ENCODE assay signal across 13 cellular contexts in the genomic region with DNA sequence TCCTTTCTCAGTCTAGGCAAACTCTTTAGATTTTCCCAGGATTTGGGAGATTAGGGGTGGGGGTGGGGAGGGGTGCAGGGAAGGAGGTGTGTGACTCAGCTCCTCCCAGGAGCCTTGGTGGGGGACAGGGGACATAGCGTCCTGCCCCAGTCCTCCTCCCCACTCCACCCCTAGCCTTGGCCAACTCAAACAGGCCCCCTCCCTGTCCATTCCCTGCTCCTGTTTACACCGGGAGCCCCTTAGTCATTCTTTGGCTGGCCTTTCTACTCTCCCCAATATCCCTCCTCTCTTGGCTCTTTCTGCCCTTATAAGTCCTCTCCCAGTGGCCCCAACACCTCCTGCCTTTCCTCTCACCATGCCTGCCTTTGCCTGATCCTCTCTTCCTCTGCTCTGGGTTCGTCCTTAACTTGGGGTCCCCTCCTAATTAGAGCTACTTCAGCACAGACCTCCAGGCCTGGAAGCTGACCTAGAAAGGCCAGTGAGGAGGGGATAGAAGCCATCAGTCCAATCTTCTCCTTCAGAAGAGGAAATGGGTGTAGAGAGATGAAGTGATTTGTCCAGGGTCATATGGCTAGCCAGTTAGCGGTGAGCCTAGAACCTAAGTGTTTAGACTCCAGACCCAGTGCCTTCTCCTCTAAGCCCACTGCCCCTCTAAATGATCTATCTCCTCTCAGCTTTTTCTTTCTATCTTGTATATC. TPM values are rescaled to one million over a fixed set of nuclear protein-coding genes. Genes with fewer than 3 reads are reported as not detected.
DNase-seq lines count a peak whose midpoint lies in the region; ATAC-seq, FAIRE-seq and TF ChIP-seq lines count a peak whose summit lies in the region.
"Had no signal": no experiment of that assay in that cellular context is flagged by ENCODE, and none has a peak within 500 bp of the region (broad histone marks: within the 10 kb centered on the region; RNA-seq: fewer than 3 reads in every experiment).

No MANE protein-coding gene starts in this region.

- H3K4me3 ChIP-seq in H1 (ENCODE audit: extremely low read depth in 1 of 4, insufficient read depth in 2 of 4, low read depth in 3 of 4, low read length in 4 of 4), result no peak overlapping the region
- H3K4me3 ChIP-seq in naive thymus-derived CD4-positive, alpha-beta T cell (ENCODE audit: low read length), result no peak overlapping the region
- H3K4me3 ChIP-seq in urinary bladder (ENCODE audit: low read depth, low read length), result no peak overlapping the region
- H3K4me3 ChIP-seq: testis had no signal

- H3K9ac ChIP-seq in H1 (replicated peaks in 1 of 4; ENCODE audit: extremely low read depth in 1 of 4, low read depth in 3 of 4, low read length in 3 of 4) (no peak overlapping the region; a peak in 1 of 7 replicates), H9 (ENCODE audit: extremely low read depth, insufficient read length, low read length) (no peak overlapping the region)

- peak overlapping the region; percentile 77; the same call in 1 of the 2 replicates for H2BK5ac ChIP-seq in H1 (ENCODE audit: low read depth, low read length)
- H2BK5ac ChIP-seq in H9 (ENCODE audit: insufficient read length, low read length), result no peak overlapping the region

- no peak for TF ChIP-seq EP300 in H1 (IDR thresholded peaks at IDR 0.05; ENCODE audit: borderline replicate concordance in 1 of 2, low read depth in 2 of 2, low read length in 2 of 2)

- no peak overlapping the region for H2BK120ac ChIP-seq in H1 (replicated peaks; ENCODE audit: low read depth, low read length)
- H2BK120ac ChIP-seq in H9 (ENCODE audit: low read depth, low read length, poor library complexity, severe bottlenecking), result no peak overlapping the region

- H2AFZ ChIP-seq in H1 (ENCODE audit: low read length) (no peak overlapping the region), H9 (ENCODE audit: low read length) (no peak overlapping the region)

- H3K4me2 ChIP-seq in H1 (ENCODE audit: insufficient read depth in 1 of 2, low read depth in 2 of 2, low read length in 2 of 2), result peak overlapping the region in 1 of 2 experiments; percentile 77; a peak in 1 of 4 replicates
- no peak overlapping the region for H3K4me2 ChIP-seq in H9 (ENCODE audit: insufficient read depth, insufficient read length, low read length)

- H3T11ph ChIP-seq in H9 (ENCODE audit: low read length), result no peak overlapping the region

- H3K9me3 Mint-ChIP-seq in activated naive CD4-positive, alpha-beta T cell treated with anti-CD3 and anti-CD28 coated beads, Interleukin-2, amount 50 U/mL, for 24 hours, result no peaks in the 10 kb centered on the region
- no peaks in the 10 kb centered on the region for H3K9me3 Mint-ChIP-seq in activated naive CD4-positive, alpha-beta T cell treated with anti-CD3 and anti-CD28 coated beads for 36 hours
- no peaks in the 10 kb centered on the region for H3K9me3 Mint-ChIP-seq in naive thymus-derived CD4-positive, alpha-beta T cell
- no peaks in the 10 kb centered on the region for H3K9me3 Mint-ChIP-seq in H9

- H4K20me1 ChIP-seq in H1 (replicated peaks in 1 of 2; ENCODE audit: control insufficient read depth in 1 of 2, insufficient read depth in 2 of 2, low read length in 2 of 2), result no peaks in the 10 kb centered on the region
- no peaks in the 10 kb centered on the region for H4K20me1 ChIP-seq in H9 (ENCODE audit: control insufficient read depth, insufficient read depth, insufficient read length)

- no peak for DNase-seq in activated naive CD4-positive, alpha-beta T cell treated with anti-CD3 and anti-CD28 coated beads for 36 hours
- DNase-seq in H1 (ENCODE audit: low read depth in 1 of 2, low spot score in 2 of 2) (no peak), H9 (no peak), HUDEP-2 (lab: John Stamatoyannopoulos, UW; ENCODE audit: unreplicated experiment in 76 of 76) (no peak)
- no peak for DNase-seq in naive thymus-derived CD4-positive, alpha-beta T cell
- DNase-seq: BE2C, NCI-H526, testis had no signal

- no peaks in the 10 kb centered on the region for H3K79me2 ChIP-seq in H1 (ENCODE audit: control insufficient read depth in 1 of 2, insufficient read depth in 2 of 2, low read length in 2 of 2)
- no peaks in the 10 kb centered on the region for H3K79me2 ChIP-seq in H9 (ENCODE audit: insufficient read depth, low read length)

- H3K36me3 Mint-ChIP-seq in activated naive CD4-positive, alpha-beta T cell treated with anti-CD3 and anti-CD28 coated beads, Interleukin-2, amount 50 U/mL, for 24 hours, result no peaks in the 10 kb centered on the region
- H3K36me3 Mint-ChIP-seq in activated naive CD4-positive, alpha-beta T cell treated with anti-CD3 and anti-CD28 coated beads for 36 hours (ENCODE audit: low read depth), result no peaks in the 10 kb centered on the region
- peaks cover 0 to 12% (median 0%) of the 10 kb centered on the region in 5 donors for H3K36me3 Mint-ChIP-seq in naive thymus-derived CD4-positive, alpha-beta T cell
- no peaks in the 10 kb centered on the region; a peak in 1 of 7 replicates for H3K36me3 Mint-ChIP-seq in H9 (ENCODE audit: insufficient read depth in 1 of 3, low read depth in 3 of 3)

- POLR2A ChIA-PET in H1 (lab: Charles Lee; ENCODE audit: partially characterized antibody), result interaction anchor here (0.6 to 2.0 kb wide), 7 partner anchors 9 to 128 kb away, joined by 3 to 9 read pairs (median 3); no protein-coding TSS in a partner anchor
- POLR2A ChIA-PET in naive thymus-derived CD4-positive, alpha-beta T cell (lab: Charles Lee), result interaction anchor here (0.7 to 2.0 kb wide), 7 partner anchors 8 to 1042 kb away, joined by 3 to 20 read pairs (median 3); a partner anchor contains a TSS

- H2BK20ac ChIP-seq in H1 (ENCODE audit: low read length) (peak overlapping the region; percentile 66; the same call in 1 of the 2 replicates), H9 (ENCODE audit: low read depth, low read length, poor library complexity, severe bottlenecking) (no peak overlapping the region)

- TF ChIP-seq RAD21 in H1 (IDR thresholded peaks at IDR 0.05 in 1 of 2, conservative IDR thresholded peaks at IDR 0.05 in 1 of 2; ENCODE audit: low read depth in 2 of 2, low read length in 2 of 2), result no peak

- no peak overlapping the region; the same call in 1 of the 2 replicates for H2AK5ac ChIP-seq in H1 (ENCODE audit: low read depth, low read length)
- no peak overlapping the region for H2AK5ac ChIP-seq in H9 (ENCODE audit: insufficient read length, low read length)

- intact Hi-C loops in activated naive CD4-positive, alpha-beta T cell treated with anti-CD3 and anti-CD28 coated beads for 36 hours (cut with micrococcal nuclease), result no loop called here
- intact Hi-C loops in naive thymus-derived CD4-positive, alpha-beta T cell (cut with micrococcal nuclease), result no loop called here

- H3K4me3 Mint-ChIP-seq in activated naive CD4-positive, alpha-beta T cell treated with anti-CD3 and anti-CD28 coated beads, Interleukin-2, amount 50 U/mL, for 24 hours, result peak overlapping the region; percentile 38
- H3K4me3 Mint-ChIP-seq in activated naive CD4-positive, alpha-beta T cell treated with anti-CD3 and anti-CD28 coated beads for 36 hours, result no peak overlapping the region
- peak overlapping the region in 8 of 10 donors; percentile 29 to 98 (median 50) for H3K4me3 Mint-ChIP-seq in naive thymus-derived CD4-positive, alpha-beta T cell
- H3K4me3 Mint-ChIP-seq in H9, result no peak overlapping the region

- H3K4ac ChIP-seq in H1 (replicated peaks; ENCODE audit: insufficient read length, low read depth, low read length) (peak overlapping the region; percentile 23), H9 (ENCODE audit: low read depth, low read length) (no peak overlapping the region)

- H3K23me2 ChIP-seq in H1 (ENCODE audit: low read depth, low read length) (peaks cover 5% of the 10 kb centered on the region), H9 (ENCODE audit: insufficient read length, low read depth, low read length, poor library complexity, severe bottlenecking) (peaks cover 16% of the 10 kb centered on the region)

- H4K91ac ChIP-seq in H1 (replicated peaks; ENCODE audit: insufficient read length, low read length) (peak overlapping the region; percentile 38), H9 (ENCODE audit: insufficient read length, low read depth, low read length) (no peak overlapping the region)

- no peak overlapping the region for H3K14ac ChIP-seq in H1 (ENCODE audit: insufficient read length)
- no peak overlapping the region for H3K14ac ChIP-seq in H9 (ENCODE audit: insufficient read depth, low read length)

- H4K5ac ChIP-seq in H1 (ENCODE audit: insufficient read length, low read depth, low read length) (no peak overlapping the region), H9 (ENCODE audit: insufficient read length, low read depth, low read length) (no peak overlapping the region)

- H4K8ac ChIP-seq in H1 (ENCODE audit: extremely low read depth, insufficient read depth, low read length) (no peak overlapping the region), H9 (replicated peaks; ENCODE audit: insufficient read length, low read depth, low read length) (no peak overlapping the region)

- CTCF ChIA-PET in activated naive CD4-positive, alpha-beta T cell treated with anti-CD3 and anti-CD28 coated beads for 36 hours (lab: Charles Lee), result interaction anchor here (3.1 to 14.5 kb wide), 2 partner anchors 18 to 20 kb away, joined by 12 to 257 read pairs; no protein-coding TSS in a partner anchor
- CTCF ChIA-PET in H1 (lab: Charles Lee; ENCODE audit: partially characterized antibody), result interaction anchor here (0.6 to 12.1 kb wide), 9 partner anchors 8 to 163 kb away, joined by 4 to 271 read pairs (median 5); a partner anchor contains a TSS
- CTCF ChIA-PET in naive thymus-derived CD4-positive, alpha-beta T cell (lab: Charles Lee), result interaction anchor here (0.8 to 12.0 kb wide), 4 partner anchors 9 to 22 kb away, joined by 3 to 111 read pairs (median 6); no protein-coding TSS in a partner anchor

- H3K27ac ChIP-seq in H1 (ENCODE audit: low read depth, low read length), result no peak overlapping the region
- no peak overlapping the region for H3K27ac ChIP-seq in naive thymus-derived CD4-positive, alpha-beta T cell (ENCODE audit: low read depth, low read length)
- H3K27ac ChIP-seq in urinary bladder (ENCODE audit: low read depth), result peak overlapping the region; percentile 80
- no peak overlapping the region for H3K27ac ChIP-seq in H9 (ENCODE audit: insufficient read length, low read depth, low read length)
- H3K27ac ChIP-seq: testis had no signal

- H3K79me1 ChIP-seq in H1 (ENCODE audit: low read depth, low read length), result no peaks in the 10 kb centered on the region
- H3K79me1 ChIP-seq in H9 (ENCODE audit: insufficient read depth, low read depth, low read length, poor library complexity, severe bottlenecking), result no peaks in the 10 kb centered on the region

- H2BK15ac ChIP-seq in H1 (ENCODE audit: low read length) (peak overlapping the region; percentile 97; the same call in 1 of the 2 replicates), H9 (ENCODE audit: low read depth, low read length) (no peak overlapping the region)

- H3K23ac ChIP-seq in H1 (ENCODE audit: insufficient read length) (no peak overlapping the region), H9 (ENCODE audit: insufficient read length, low read depth, low read length) (no peak overlapping the region)

- no peak for TF ChIP-seq POLR2A in H1 (IDR thresholded peaks at IDR 0.05; ENCODE audit: control extremely low read depth in 1 of 2, low read depth in 2 of 2, low read length in 2 of 2)

- FAIRE-seq in H1 (lab: Jason Lieb, UNC), result no peak
- FAIRE-seq: bronchial epithelial cell, HTR-8/SVneo had no signal

- H3K4me1 Mint-ChIP-seq in activated naive CD4-positive, alpha-beta T cell treated with anti-CD3 and anti-CD28 coated beads, Interleukin-2, amount 50 U/mL, for 24 hours, result peaks cover 60% of the 10 kb centered on the region
- peaks cover 35% of the 10 kb centered on the region for H3K4me1 Mint-ChIP-seq in activated naive CD4-positive, alpha-beta T cell treated with anti-CD3 and anti-CD28 coated beads for 36 hours (ENCODE audit: low read depth)
- peaks cover 25 to 55% (median 40%) of the 10 kb centered on the region in 7 donors for H3K4me1 Mint-ChIP-seq in naive thymus-derived CD4-positive, alpha-beta T cell
- peaks cover 42 to 48% of the 10 kb centered on the region in 2 experiments for H3K4me1 Mint-ChIP-seq in H9

- peak overlapping the region; percentile 70 for H2BK12ac ChIP-seq in H1 (ENCODE audit: low read depth, low read length)
- no peak overlapping the region for H2BK12ac ChIP-seq in H9 (ENCODE audit: insufficient read length, low read depth, low read length)

- no peak for ATAC-seq in naive thymus-derived CD4-positive, alpha-beta T cell
- no peak for ATAC-seq in HG03565 (IDR thresholded peaks at IDR 0.05; ENCODE audit: unreplicated experiment)

- H3K4me1 ChIP-seq in H1 (replicated peaks in 1 of 4; ENCODE audit: control insufficient read depth in 3 of 4, insufficient read depth in 4 of 4, low read length in 3 of 4), result peaks cover 6 to 16% (median 9%) of the 10 kb centered on the region in 4 experiments
- H3K4me1 ChIP-seq in naive thymus-derived CD4-positive, alpha-beta T cell (ENCODE audit: control insufficient read depth in 2 of 2, insufficient read depth in 2 of 2, low read length in 2 of 2), result peaks cover 24 to 28% of the 10 kb centered on the region in 2 donors
- peaks cover 4% of the 10 kb centered on the region for H3K4me1 ChIP-seq in urinary bladder (ENCODE audit: insufficient read depth)
- peaks cover 5% of the 10 kb centered on the region; the same call in 1 of the 2 replicates for H3K4me1 ChIP-seq in H9 (ENCODE audit: insufficient read depth, low read length)
- H3K4me1 ChIP-seq: BE2C, testis had no signal

- peak overlapping the region; percentile 48 for H3K27ac Mint-ChIP-seq in activated naive CD4-positive, alpha-beta T cell treated with anti-CD3 and anti-CD28 coated beads, Interleukin-2, amount 50 U/mL, for 24 hours
- H3K27ac Mint-ChIP-seq in activated naive CD4-positive, alpha-beta T cell treated with anti-CD3 and anti-CD28 coated beads for 36 hours, result no peak overlapping the region
- peak overlapping the region; percentile 26 to 100 (median 85) for H3K27ac Mint-ChIP-seq in naive thymus-derived CD4-positive, alpha-beta T cell
- peak overlapping the region in 1 of 3 experiments; percentile 42; a peak in 1 of 7 replicates for H3K27ac Mint-ChIP-seq in H9

- no peaks in the 10 kb centered on the region for H3K9me3 ChIP-seq in H1 (ENCODE audit: insufficient read depth in 2 of 2, low read depth in 1 of 2, low read length in 1 of 2)
- H3K9me3 ChIP-seq in naive thymus-derived CD4-positive, alpha-beta T cell (ENCODE audit: control insufficient read depth in 2 of 3, low read length in 3 of 3), result no peaks in the 10 kb centered on the region
- H3K9me3 ChIP-seq in H9 (ENCODE audit: control insufficient read depth, low read depth, low read length), result no peaks in the 10 kb centered on the region
- H3K9me3 ChIP-seq: BE2C, testis had no signal

- H3K56ac ChIP-seq in H1 (replicated peaks; ENCODE audit: insufficient read length, low read depth, low read length), result no peak overlapping the region
- no peak overlapping the region for H3K56ac ChIP-seq in H9 (ENCODE audit: insufficient read length, low read depth, low read length)

- H3K18ac ChIP-seq in H1 (ENCODE audit: extremely low read depth, low read length) (peak overlapping the region; percentile 75; the same call in 1 of the 2 replicates), H9 (ENCODE audit: insufficient read length, low read depth, low read length) (no peak overlapping the region)

- H3K27me3 ChIP-seq in H1 (replicated peaks in 1 of 4; ENCODE audit: control insufficient read depth in 3 of 4, extremely low read depth in 1 of 4, insufficient read depth in 3 of 4, low read length in 3 of 4) (peaks cover 0 to 24% (median 18%) of the 10 kb centered on the region in 4 experiments; a peak in 6 of 7 replicates), H9 (ENCODE audit: insufficient read depth, low read length) (no peaks in the 10 kb centered on the region; the same call in 1 of the 2 replicates)
- no peaks in the 10 kb centered on the region for H3K27me3 ChIP-seq in naive thymus-derived CD4-positive, alpha-beta T cell (ENCODE audit: control insufficient read depth in 2 of 2, insufficient read depth in 2 of 2, low read length in 2 of 2)
- H3K27me3 ChIP-seq: testis had no signal

- WGBS in H1 (ENCODE audit: extremely low coverage in 1 of 2, insufficient coverage in 1 of 2, insufficient read length in 1 of 2, insufficient replicate concordance in 2 of 2, low coverage in 1 of 2, low lambda C conversion rate in 2 of 2, missing lambda C conversion rate in 1 of 2), 2 experiments, result 90% methylated on average over 3 of the region's 4 CpGs; no CpG with 5 or more reads in 1 of the 2 experiments
- WGBS in urinary bladder, result 39% methylated on average over 4 of the region's 4 CpGs
- no CpG with 5 or more reads among the region's 4 CpGs for WGBS in H9 (ENCODE audit: extremely low coverage, insufficient read length, low lambda C conversion rate)

- H3K36me3 ChIP-seq in H1 (ENCODE audit: control insufficient read depth in 2 of 4, insufficient read depth in 4 of 4, low read length in 3 of 4) (no peaks in the 10 kb centered on the region), urinary bladder (ENCODE audit: insufficient read depth) (no peaks in the 10 kb centered on the region)
- peaks cover 0 to 16% (median 0%) of the 10 kb centered on the region in 3 experiments for H3K36me3 ChIP-seq in naive thymus-derived CD4-positive, alpha-beta T cell (ENCODE audit: control insufficient read depth in 2 of 3, insufficient read depth in 3 of 3, low read length in 3 of 3)
- H3K36me3 ChIP-seq: BE2C had no signal

- H3K27me3 Mint-ChIP-seq in activated naive CD4-positive, alpha-beta T cell treated with anti-CD3 and anti-CD28 coated beads, Interleukin-2, amount 50 U/mL, for 24 hours, result no peaks in the 10 kb centered on the region
- H3K27me3 Mint-ChIP-seq in activated naive CD4-positive, alpha-beta T cell treated with anti-CD3 and anti-CD28 coated beads for 36 hours (ENCODE audit: low read depth), result no peaks in the 10 kb centered on the region
- peaks cover 0 to 42% (median 0%) of the 10 kb centered on the region in 5 donors for H3K27me3 Mint-ChIP-seq in naive thymus-derived CD4-positive, alpha-beta T cell
- H3K27me3 Mint-ChIP-seq in H9 (ENCODE audit: low read depth), result peaks cover 88% of the 10 kb centered on the region

- TF ChIP-seq CTCF in H1 (IDR thresholded peaks at IDR 0.05; ENCODE audit: control extremely low read depth in 1 of 3, insufficient read depth in 1 of 3, low read depth in 1 of 3, low read length in 3 of 3), result no peak
- TF ChIP-seq CTCF in H9 (conservative IDR thresholded peaks at IDR 0.05), result no peak

RNA-seq across cellular contexts. Expression of a gene that starts 2.3 kb away (rescaled TPM):
- total RNA-seq in activated naive CD4-positive, alpha-beta T cell treated with anti-CD3 and anti-CD28 coated beads for 36 hours, result 10 to 100 TPM; 17.9 to 18.4 TPM
- 19.0 and 19.4 TPM in 2 replicates for total RNA-seq in H1 (2021; fragmentation: NEBNext Ultra II Directional; extraction: Animal tissue kit (Norgen Biotek cat#: 25700))
- 11.6 and 17.7 TPM in 2 replicates for polyA plus RNA-seq in H1 (2011; rRNA removed)
- polyA plus RNA-seq in H1 (2011; cell fraction: cytosol; rRNA removed), result 10.9 TPM
- polyA plus RNA-seq in H1 (2011; cell fraction: nucleus; rRNA removed), result 47.4 TPM
- polyA plus RNA-seq in H1 (2012, experiment 1 of 2), result 10.4 to 19.6 TPM (median 18.1 TPM) in 4 replicates
- 20.3 TPM for polyA plus RNA-seq in H1 (2012, experiment 2 of 2)
- 34.1 TPM for polyA plus RNA-seq in H1 (2013, experiment 1 of 2)
- 32.9 TPM for polyA plus RNA-seq in H1 (2013, experiment 2 of 2)
- 24.0 and 36.9 TPM in 2 replicates for polyA minus RNA-seq in H1 (2011; rRNA and poly(A)+ RNA removed)
- 17.8 TPM for polyA minus RNA-seq in H1 (2011; cell fraction: cytosol; rRNA and poly(A)+ RNA removed)
- 22.4 TPM for polyA minus RNA-seq in H1 (2011; cell fraction: nucleus; rRNA and poly(A)+ RNA removed)
- total RNA-seq in naive thymus-derived CD4-positive, alpha-beta T cell, result 100 to 1,000 TPM in 4 of 5 experiments, 10 to 100 TPM in 1; 73.9 to 169 (median 145) TPM
- polyA plus RNA-seq in naive thymus-derived CD4-positive, alpha-beta T cell, result 10 to 100 TPM; 26.5 to 82.4 TPM
- 139 TPM for total RNA-seq in urinary bladder
- polyA plus RNA-seq in urinary bladder, result 702 TPM
- 12.2 and 16.2 TPM in 2 replicates for total RNA-seq in H9 (2021)

RNA-seq across cellular contexts. Expression of a gene that starts 36.8 kb away (rescaled TPM):
- 1 to 10 TPM in 1 of 2 experiments, under 1 TPM in 1; 0.93 to 1.1 TPM for total RNA-seq in activated naive CD4-positive, alpha-beta T cell treated with anti-CD3 and anti-CD28 coated beads for 36 hours
- total RNA-seq in H1 (2021; fragmentation: NEBNext Ultra II Directional; extraction: Animal tissue kit (Norgen Biotek cat#: 25700)), result 12.1 and 14.3 TPM in 2 replicates
- 5.2 and 7.7 TPM in 2 replicates for polyA plus RNA-seq in H1 (2011; rRNA removed)
- 3.5 TPM for polyA plus RNA-seq in H1 (2011; cell fraction: cytosol; rRNA removed)
- polyA plus RNA-seq in H1 (2011; cell fraction: nucleus; rRNA removed), result 10.4 TPM
- polyA plus RNA-seq in H1 (2012, experiment 1 of 2), result 9.1 to 19.2 TPM (median 17.6 TPM) in 4 replicates
- 12.4 TPM for polyA plus RNA-seq in H1 (2012, experiment 2 of 2)
- polyA plus RNA-seq in H1 (2013, experiment 1 of 2), result 10.8 TPM
- polyA plus RNA-seq in H1 (2013, experiment 2 of 2), result 11.0 TPM
- polyA minus RNA-seq in H1 (2011; rRNA and poly(A)+ RNA removed), result 2.5 and 5.9 TPM in 2 replicates
- 7.3 TPM for polyA minus RNA-seq in H1 (2011; cell fraction: cytosol; rRNA and poly(A)+ RNA removed)
- polyA minus RNA-seq in H1 (2011; cell fraction: nucleus; rRNA and poly(A)+ RNA removed), result 6.9 TPM
- 10 to 100 TPM in 1 of 5 experiments, 1 to 10 TPM in 4; 1.3 to 69.9 (median 1.4) TPM for total RNA-seq in naive thymus-derived CD4-positive, alpha-beta T cell
- polyA plus RNA-seq in naive thymus-derived CD4-positive, alpha-beta T cell, result under 1 TPM; 0.39 to 0.78 TPM
- total RNA-seq in urinary bladder, result 5.0 TPM
- polyA plus RNA-seq in urinary bladder, result 26.3 TPM
- total RNA-seq in H9 (2021), result 5.7 and 6.2 TPM in 2 replicates

RNA-seq across cellular contexts. Expression of a gene that starts 52.1 kb away (rescaled TPM):
- total RNA-seq in activated naive CD4-positive, alpha-beta T cell treated with anti-CD3 and anti-CD28 coated beads for 36 hours, result 1 to 10 TPM; 8.1 to 8.6 TPM
- total RNA-seq in H1 (2021; fragmentation: NEBNext Ultra II Directional; extraction: Animal tissue kit (Norgen Biotek cat#: 25700)), result 0.50 and 1.1 TPM in 2 replicates
- 0.14 and 0.32 TPM in 2 replicates for polyA plus RNA-seq in H1 (2011; rRNA removed)
- 0.61 TPM for polyA plus RNA-seq in H1 (2011; cell fraction: cytosol; rRNA removed)
- 0.40 TPM for polyA plus RNA-seq in H1 (2011; cell fraction: nucleus; rRNA removed)
- polyA plus RNA-seq in H1 (2012, experiment 1 of 2), result 0.43 to 0.61 TPM in 2 of 4 replicates, not detected in the others
- 0.98 TPM for polyA plus RNA-seq in H1 (2012, experiment 2 of 2)
- polyA plus RNA-seq in H1 (2013, experiment 1 of 2), result 1.0 TPM
- polyA plus RNA-seq in H1 (2013, experiment 2 of 2), result 0.88 TPM
- polyA minus RNA-seq in H1 (2011; rRNA and poly(A)+ RNA removed), result 0.51 TPM in 1 of 2 replicates, not detected in the other
- polyA minus RNA-seq in H1 (2011; cell fraction: cytosol; rRNA and poly(A)+ RNA removed), result not detected
- not detected for polyA minus RNA-seq in H1 (2011; cell fraction: nucleus; rRNA and poly(A)+ RNA removed)
- total RNA-seq in naive thymus-derived CD4-positive, alpha-beta T cell, result 1 to 10 TPM; 1.9 to 9.5 (median 2.5) TPM
- polyA plus RNA-seq in naive thymus-derived CD4-positive, alpha-beta T cell, result 10 to 100 TPM; 13.5 to 15.1 TPM
- not detected for total RNA-seq in urinary bladder
- polyA plus RNA-seq in urinary bladder, result 0.30 TPM
- 0.33 TPM in 1 of 2 replicates, not detected in the other for total RNA-seq in H9 (2021)
- total RNA-seq: bronchial epithelial cell had no signal

RNA-seq across cellular contexts. Expression of a gene that starts 57.0 kb away (rescaled TPM):
- total RNA-seq in activated naive CD4-positive, alpha-beta T cell treated with anti-CD3 and anti-CD28 coated beads for 36 hours, result 1 to 10 TPM; 1.2 TPM
- not detected in 2 replicates for total RNA-seq in H1 (2021; fragmentation: NEBNext Ultra II Directional; extraction: Animal tissue kit (Norgen Biotek cat#: 25700))
- polyA plus RNA-seq in H1 (2011; rRNA removed) (0.09 and 0.14 TPM in 2 replicates), urinary bladder (0.96 TPM)
- not detected for polyA plus RNA-seq in H1 (2011; cell fraction: cytosol; rRNA removed)
- not detected for polyA plus RNA-seq in H1 (2011; cell fraction: nucleus; rRNA removed)
- 0.12 TPM in 1 of 4 replicates, not detected in the others for polyA plus RNA-seq in H1 (2012, experiment 1 of 2)
- polyA plus RNA-seq in H1 (2012, experiment 2 of 2), result not detected
- polyA plus RNA-seq in H1 (2013, experiment 1 of 2), result not detected
- polyA plus RNA-seq in H1 (2013, experiment 2 of 2), result not detected
- 0.38 TPM in 1 of 2 replicates, not detected in the other for polyA minus RNA-seq in H1 (2011; rRNA and poly(A)+ RNA removed)
- polyA minus RNA-seq in H1 (2011; cell fraction: cytosol; rRNA and poly(A)+ RNA removed), result not detected
- not detected for polyA minus RNA-seq in H1 (2011; cell fraction: nucleus; rRNA and poly(A)+ RNA removed)
- 10 to 100 TPM in 1 of 5 experiments, 1 to 10 TPM in 2, not detected in 2; 1.2 to 13.1 (median 3.9) TPM for total RNA-seq in naive thymus-derived CD4-positive, alpha-beta T cell
- not detected for polyA plus RNA-seq in naive thymus-derived CD4-positive, alpha-beta T cell
- total RNA-seq in urinary bladder (0.26 TPM), H9 (2021) (not detected in 2 replicates)
- total RNA-seq: bronchial epithelial cell had no signal

Comparison
In these comparisons a context has a peak if more than half of its experiments do, and no peak if none do; other contexts are left out.
1. H3K4me3 Mint-ChIP-seq: peak in activated naive CD4-positive, alpha-beta T cell treated with anti-CD3 and anti-CD28 coated beads, Interleukin-2, amount 50 U/mL, for 24 hours (single experiment) and naive thymus-derived CD4-positive, alpha-beta T cell (8 of 10); none in activated naive CD4-positive, alpha-beta T cell treated with anti-CD3 and anti-CD28 coated beads for 36 hours (single experiment) and H9 (0 of 2).